Comparison of ENCODE assay signal across 8 cellular contexts in the genomic region with DNA sequence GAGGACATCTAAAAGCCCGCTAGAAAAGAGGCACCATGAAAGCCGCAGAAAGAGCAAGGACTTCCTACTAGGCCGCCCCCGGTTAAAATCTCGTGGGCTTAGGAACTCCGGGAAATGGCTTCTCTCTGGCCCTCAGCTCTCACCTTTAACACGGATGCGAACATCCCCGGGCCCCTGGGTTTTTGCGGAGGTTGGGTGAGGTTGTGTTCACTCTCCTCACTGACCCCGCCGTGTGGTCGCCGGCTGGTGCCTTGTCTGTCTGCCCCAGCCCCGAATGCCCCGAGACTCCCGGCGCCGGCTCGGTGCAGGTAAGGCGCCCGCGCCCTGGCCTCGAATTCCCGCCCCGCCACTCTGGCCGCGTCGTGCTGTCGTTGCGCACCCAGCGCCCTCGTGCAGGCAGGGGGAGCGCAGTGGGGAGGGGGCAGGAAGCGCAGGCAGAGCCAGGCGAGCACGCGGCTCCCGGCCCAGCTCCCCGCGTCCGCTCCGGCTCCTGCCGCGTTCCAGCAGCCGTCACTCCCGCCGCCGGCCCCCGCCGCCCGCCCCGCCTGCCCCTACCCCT. TPM values are rescaled to one million over a fixed set of nuclear protein-coding genes. Genes with fewer than 3 reads are reported as not detected.
A peak's percentile ranks its signal among the peaks of the same experiment; 100 is the strongest.
DNase-seq lines count a peak whose midpoint lies in the region; ATAC-seq and TF ChIP-seq lines count a peak whose summit lies in the region.

Gene SHISAL2A, plus strand, starts transcription at position 437 of the 559 bp plus-strand sequence. CDS start 326 bp downstream, outside the sequence.

- H3K4me1 Mint-ChIP-seq in chondrocyte (ENCODE audit: low read depth) = peaks cover 13% of the 10 kb centered on the region

- no peaks in the 10 kb centered on the region for H3K9me3 Mint-ChIP-seq in chondrocyte (ENCODE audit: low read depth)

- H3K27ac Mint-ChIP-seq in chondrocyte (ENCODE audit: unreplicated experiment) = no peak within 1 kb of the TSS

- no peak for ATAC-seq in HG02885 (IDR thresholded peaks at IDR 0.05; ENCODE audit: poor library complexity, unreplicated experiment)
- ATAC-seq in GM19035 (IDR thresholded peaks at IDR 0.05; ENCODE audit: unreplicated experiment) = no peak

- no peaks in the 10 kb centered on the region for H3K36me3 Mint-ChIP-seq in chondrocyte (ENCODE audit: low read depth)

- H3K4me3 Mint-ChIP-seq in chondrocyte (ENCODE audit: unreplicated experiment) = peak within 1 kb of the TSS; percentile 71

- peak; percentile 15 for DNase-seq in NCI-H1105 treated with DMSO at 0.1 percent for 48 hours (lab: John Stamatoyannopoulos, UW)
- no peak for DNase-seq in NCI-H1105 (lab: John Stamatoyannopoulos, UW)
- DNase-seq in activated CD4-positive, CD25-positive, alpha-beta regulatory T cell treated with anti-CD3 and anti-CD28 coated beads, Interleukin-2, amount 50 U/mL, for 16 hours (ENCODE audit: low read depth, low spot score) = peak; percentile 5
- DNase-seq in chondrocyte (ENCODE audit: low spot score) = no peak
- peak; percentile 26 to 58 for DNase-seq in lung microvascular endothelial cell (ENCODE audit: low read depth in 2 of 2)
- DNase-seq in stimulated activated CD8-positive, alpha-beta memory T cell treated with anti-CD3 and anti-CD28 coated beads, Interleukin-7, amount 100 ng/mL, for 1 hour (ENCODE audit: low read depth in 2 of 2) = peak; percentile 22 to 30

- peaks cover 19% of the 10 kb centered on the region for H3K27me3 Mint-ChIP-seq in chondrocyte (ENCODE audit: low read depth)

- TF ChIP-seq CTCF in chondrocyte (IDR thresholded peaks at IDR 0.05) = peak; percentile 29

RNA-seq across cellular contexts. Expression of gene SHISAL2A, which starts in this region (rescaled TPM):
- total RNA-seq in chondrocyte = 0.24 TPM in 1 of 3 replicates, not detected in the others
- not detected in 2 replicates for total RNA-seq in lung microvascular endothelial cell

Comparison
In these comparisons a context has a peak if more than half of its experiments do, and no peak if none do; other contexts are left out.
1. DNase-seq: peak in NCI-H1105 treated with DMSO at 0.1 percent for 48 hours (single experiment), activated CD4-positive, CD25-positive, alpha-beta regulatory T cell treated with anti-CD3 and anti-CD28 coated beads, Interleukin-2, amount 50 U/mL, for 16 hours (single experiment) and stimulated activated CD8-positive, alpha-beta memory T cell treated with anti-CD3 and anti-CD28 coated beads, Interleukin-7, amount 100 ng/mL, for 1 hour (2 of 2); none in NCI-H1105 (single experiment) and chondrocyte (single experiment).
2. Peak in DNase-seq in lung microvascular endothelial cell; RNA of the gene not detected or under 1 TPM.